Comparison of ENCODE assay signal across 1 cellular context in the genomic region with DNA sequence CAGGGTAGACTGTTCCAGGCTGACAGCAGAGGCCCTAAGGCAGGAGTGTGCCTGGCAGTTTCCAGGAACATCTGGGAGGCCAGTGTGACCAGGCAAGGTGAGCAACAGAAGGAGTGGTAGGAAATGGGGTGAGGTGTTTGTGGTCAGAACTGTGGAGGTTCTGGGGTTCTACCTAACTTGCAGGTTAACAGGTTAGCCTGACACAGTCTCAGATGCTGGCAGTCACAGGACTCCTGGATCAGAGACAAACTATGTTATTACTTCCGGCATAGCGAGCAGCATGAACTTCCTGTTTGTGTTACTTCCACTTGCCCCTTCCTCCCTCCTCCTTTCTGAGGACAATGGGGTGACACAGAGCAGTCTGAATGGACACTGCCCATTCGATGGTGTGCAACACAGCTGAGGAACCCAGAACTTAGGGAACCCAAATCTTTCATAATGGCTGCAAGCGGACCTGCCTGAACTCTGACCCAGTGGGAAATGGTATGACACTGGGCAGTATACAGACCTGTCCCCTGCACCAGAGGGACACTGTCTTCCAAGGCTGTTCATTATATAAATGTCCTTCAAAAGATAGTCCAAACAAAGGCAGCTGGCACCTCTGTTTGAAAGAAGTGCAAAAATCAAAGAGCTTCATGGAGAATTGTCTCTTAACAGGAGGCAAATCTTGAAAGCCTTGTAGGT.
TF ChIP-seq lines count a peak whose summit lies in the region.

No MANE protein-coding gene starts in this region.

TF ChIP-seq in K562, 482 proteins besides CTCF, POLR2A, EP300 and RAD21 (continued from another document):
- TF ChIP-seq RFX1 (IDR thresholded peaks at IDR 0.05) (no peak), GABPA (tag; conservative IDR thresholded peaks at IDR 0.05; ENCODE audit: low read depth) (peak; percentile 84), CREM (IDR thresholded peaks at IDR 0.05; ENCODE audit: low read depth) (no peak), HDAC8 (tag; IDR thresholded peaks at IDR 0.05) (no peak), ZNF584 (CRISPR knock-in tag; IDR thresholded peaks at IDR 0.05; ENCODE audit: low read depth) (peak; percentile 60), ZNF253 (CRISPR knock-in tag; conservative IDR thresholded peaks at IDR 0.05) (no peak), BRCA1 (IDR thresholded peaks at IDR 0.05) (no peak), BRCA1 (CRISPR knock-in tag; IDR thresholded peaks at IDR 0.05) (0 out of 2 replicates have a peak, but pooled peaks have one; percentile 29), CBFB (CRISPR knock-in tag; IDR thresholded peaks at IDR 0.05) (0 out of 2 replicates have a peak, but pooled peaks have one; percentile 61), ZFPM2 (CRISPR knock-in tag; IDR thresholded peaks at IDR 0.05) (no peak), SNIP1 (IDR thresholded peaks at IDR 0.05; ENCODE audit: low read depth) (no peak), NFE2 (IDR thresholded peaks at IDR 0.05; ENCODE audit: low read depth) (no peak), ZNF133 (CRISPR knock-in tag; IDR thresholded peaks at IDR 0.05) (no peak), CBX3 (IDR thresholded peaks at IDR 0.05; ENCODE audit: borderline replicate concordance in 1 of 2, low read length in 2 of 2) (peak in 1 of 2 experiments; percentile 44; a peak in 1 of 3 replicates), TCF7L2 (IDR thresholded peaks at IDR 0.05; ENCODE audit: low read depth, low read length) (no peak), ZBTB8A (IDR thresholded peaks at IDR 0.05; ENCODE audit: partially characterized antibody) (no peak), PCBP2 (IDR thresholded peaks at IDR 0.05; ENCODE audit: low read depth, low read length, poor library complexity, severe bottlenecking) (no peak), NCOA1 (IDR thresholded peaks at IDR 0.05; ENCODE audit: low read depth) (0 out of 2 replicates have a peak, but pooled peaks have one; percentile 23), U2AF1 (optimal IDR thresholded peaks at IDR 0.05; ENCODE audit: low read depth, low read length) (no peak), ESRRA (IDR thresholded peaks at IDR 0.05; ENCODE audit: borderline replicate concordance, low read depth) (0 out of 2 replicates have a peak, but pooled peaks have one; percentile 28)
- TF ChIP-seq, protein P1, sequence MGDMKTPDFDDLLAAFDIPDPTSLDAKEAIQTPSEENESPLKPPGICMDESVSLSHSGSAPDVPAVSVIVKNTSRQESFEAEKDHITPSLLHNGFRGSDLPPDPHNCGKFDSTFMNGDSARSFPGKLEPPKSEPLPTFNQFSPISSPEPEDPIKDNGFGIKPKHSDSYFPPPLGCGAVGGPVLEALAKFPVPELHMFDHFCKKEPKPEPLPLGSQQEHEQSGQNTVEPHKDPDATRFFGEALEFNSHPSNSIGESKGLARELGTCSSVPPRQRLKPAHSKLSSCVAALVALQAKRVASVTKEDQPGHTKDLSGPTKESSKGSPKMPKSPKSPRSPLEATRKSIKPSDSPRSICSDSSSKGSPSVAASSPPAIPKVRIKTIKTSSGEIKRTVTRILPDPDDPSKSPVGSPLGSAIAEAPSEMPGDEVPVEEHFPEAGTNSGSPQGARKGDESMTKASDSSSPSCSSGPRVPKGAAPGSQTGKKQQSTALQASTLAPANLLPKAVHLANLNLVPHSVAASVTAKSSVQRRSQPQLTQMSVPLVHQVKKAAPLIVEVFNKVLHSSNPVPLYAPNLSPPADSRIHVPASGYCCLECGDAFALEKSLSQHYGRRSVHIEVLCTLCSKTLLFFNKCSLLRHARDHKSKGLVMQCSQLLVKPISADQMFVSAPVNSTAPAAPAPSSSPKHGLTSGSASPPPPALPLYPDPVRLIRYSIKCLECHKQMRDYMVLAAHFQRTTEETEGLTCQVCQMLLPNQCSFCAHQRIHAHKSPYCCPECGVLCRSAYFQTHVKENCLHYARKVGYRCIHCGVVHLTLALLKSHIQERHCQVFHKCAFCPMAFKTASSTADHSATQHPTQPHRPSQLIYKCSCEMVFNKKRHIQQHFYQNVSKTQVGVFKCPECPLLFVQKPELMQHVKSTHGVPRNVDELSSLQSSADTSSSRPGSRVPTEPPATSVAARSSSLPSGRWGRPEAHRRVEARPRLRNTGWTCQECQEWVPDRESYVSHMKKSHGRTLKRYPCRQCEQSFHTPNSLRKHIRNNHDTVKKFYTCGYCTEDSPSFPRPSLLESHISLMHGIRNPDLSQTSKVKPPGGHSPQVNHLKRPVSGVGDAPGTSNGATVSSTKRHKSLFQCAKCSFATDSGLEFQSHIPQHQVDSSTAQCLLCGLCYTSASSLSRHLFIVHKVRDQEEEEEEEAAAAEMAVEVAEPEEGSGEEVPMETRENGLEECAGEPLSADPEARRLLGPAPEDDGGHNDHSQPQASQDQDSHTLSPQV (IDR thresholded peaks at IDR 0.05): 0 out of 2 replicates have a peak, but pooled peaks have one; percentile 51
- TF ChIP-seq, protein P2, sequence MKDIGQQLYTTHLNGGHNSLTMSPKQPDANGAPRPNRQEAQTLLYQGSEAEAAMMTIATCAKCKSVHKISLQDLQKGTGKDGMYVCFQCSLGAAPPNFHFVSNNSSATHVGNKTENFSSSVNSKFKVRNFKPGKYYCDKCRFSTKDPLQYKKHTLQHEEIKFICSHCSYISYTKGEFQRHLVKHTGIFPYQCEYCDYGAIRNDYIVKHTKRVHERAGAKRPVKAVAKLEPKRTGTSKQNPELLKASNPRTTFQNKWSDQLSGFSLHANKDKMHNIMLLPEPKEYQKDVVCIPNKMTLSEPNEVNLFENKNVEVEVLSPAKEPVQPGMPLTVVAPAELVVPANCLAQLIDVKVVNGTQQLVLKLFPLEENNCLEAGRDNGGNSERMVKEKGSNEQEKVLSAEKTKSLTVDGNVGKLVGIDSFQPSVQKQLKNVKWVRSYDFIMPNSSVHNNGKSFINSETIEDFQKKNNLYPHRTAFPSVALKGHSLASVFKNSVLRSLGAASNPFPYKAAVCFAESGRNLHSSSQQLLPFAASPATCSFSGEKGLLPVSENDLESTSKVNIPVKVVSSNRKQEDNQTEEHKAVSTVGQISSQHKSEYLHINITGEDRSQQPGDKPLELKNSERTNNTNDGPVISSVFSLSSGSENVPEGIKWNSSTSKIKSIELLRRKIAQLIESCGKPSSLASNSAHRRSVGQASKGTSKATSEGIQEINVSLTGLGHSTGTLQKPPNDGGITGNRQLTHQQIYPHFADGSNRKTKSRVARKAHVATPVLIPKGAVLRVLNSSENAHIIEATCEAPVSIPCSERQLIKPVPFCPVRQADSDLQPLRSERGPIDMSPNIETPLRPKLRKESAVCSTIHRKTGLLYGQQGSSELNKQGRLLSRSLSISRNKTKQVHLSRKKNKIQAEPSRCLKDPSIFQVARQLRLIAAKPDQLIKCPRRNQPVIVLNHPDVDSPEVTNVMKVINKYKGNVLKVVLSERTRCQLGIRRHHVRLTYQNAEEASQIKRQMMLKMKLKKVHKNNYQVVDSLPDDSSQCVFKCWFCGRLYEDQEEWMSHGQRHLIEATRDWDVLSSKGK (CRISPR knock-in tag; IDR thresholded peaks at IDR 0.05): no peak
- TF ChIP-seq, protein P3, sequence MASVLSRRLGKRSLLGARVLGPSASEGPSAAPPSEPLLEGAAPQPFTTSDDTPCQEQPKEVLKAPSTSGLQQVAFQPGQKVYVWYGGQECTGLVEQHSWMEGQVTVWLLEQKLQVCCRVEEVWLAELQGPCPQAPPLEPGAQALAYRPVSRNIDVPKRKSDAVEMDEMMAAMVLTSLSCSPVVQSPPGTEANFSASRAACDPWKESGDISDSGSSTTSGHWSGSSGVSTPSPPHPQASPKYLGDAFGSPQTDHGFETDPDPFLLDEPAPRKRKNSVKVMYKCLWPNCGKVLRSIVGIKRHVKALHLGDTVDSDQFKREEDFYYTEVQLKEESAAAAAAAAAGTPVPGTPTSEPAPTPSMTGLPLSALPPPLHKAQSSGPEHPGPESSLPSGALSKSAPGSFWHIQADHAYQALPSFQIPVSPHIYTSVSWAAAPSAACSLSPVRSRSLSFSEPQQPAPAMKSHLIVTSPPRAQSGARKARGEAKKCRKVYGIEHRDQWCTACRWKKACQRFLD (CRISPR knock-in tag; IDR thresholded peaks at IDR 0.05): peak; percentile 82
- TF ChIP-seq, protein P4, sequence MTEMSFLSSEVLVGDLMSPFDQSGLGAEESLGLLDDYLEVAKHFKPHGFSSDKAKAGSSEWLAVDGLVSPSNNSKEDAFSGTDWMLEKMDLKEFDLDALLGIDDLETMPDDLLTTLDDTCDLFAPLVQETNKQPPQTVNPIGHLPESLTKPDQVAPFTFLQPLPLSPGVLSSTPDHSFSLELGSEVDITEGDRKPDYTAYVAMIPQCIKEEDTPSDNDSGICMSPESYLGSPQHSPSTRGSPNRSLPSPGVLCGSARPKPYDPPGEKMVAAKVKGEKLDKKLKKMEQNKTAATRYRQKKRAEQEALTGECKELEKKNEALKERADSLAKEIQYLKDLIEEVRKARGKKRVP (CRISPR knock-in tag; IDR thresholded peaks at IDR 0.05): no peak
- TF ChIP-seq, protein P5, sequence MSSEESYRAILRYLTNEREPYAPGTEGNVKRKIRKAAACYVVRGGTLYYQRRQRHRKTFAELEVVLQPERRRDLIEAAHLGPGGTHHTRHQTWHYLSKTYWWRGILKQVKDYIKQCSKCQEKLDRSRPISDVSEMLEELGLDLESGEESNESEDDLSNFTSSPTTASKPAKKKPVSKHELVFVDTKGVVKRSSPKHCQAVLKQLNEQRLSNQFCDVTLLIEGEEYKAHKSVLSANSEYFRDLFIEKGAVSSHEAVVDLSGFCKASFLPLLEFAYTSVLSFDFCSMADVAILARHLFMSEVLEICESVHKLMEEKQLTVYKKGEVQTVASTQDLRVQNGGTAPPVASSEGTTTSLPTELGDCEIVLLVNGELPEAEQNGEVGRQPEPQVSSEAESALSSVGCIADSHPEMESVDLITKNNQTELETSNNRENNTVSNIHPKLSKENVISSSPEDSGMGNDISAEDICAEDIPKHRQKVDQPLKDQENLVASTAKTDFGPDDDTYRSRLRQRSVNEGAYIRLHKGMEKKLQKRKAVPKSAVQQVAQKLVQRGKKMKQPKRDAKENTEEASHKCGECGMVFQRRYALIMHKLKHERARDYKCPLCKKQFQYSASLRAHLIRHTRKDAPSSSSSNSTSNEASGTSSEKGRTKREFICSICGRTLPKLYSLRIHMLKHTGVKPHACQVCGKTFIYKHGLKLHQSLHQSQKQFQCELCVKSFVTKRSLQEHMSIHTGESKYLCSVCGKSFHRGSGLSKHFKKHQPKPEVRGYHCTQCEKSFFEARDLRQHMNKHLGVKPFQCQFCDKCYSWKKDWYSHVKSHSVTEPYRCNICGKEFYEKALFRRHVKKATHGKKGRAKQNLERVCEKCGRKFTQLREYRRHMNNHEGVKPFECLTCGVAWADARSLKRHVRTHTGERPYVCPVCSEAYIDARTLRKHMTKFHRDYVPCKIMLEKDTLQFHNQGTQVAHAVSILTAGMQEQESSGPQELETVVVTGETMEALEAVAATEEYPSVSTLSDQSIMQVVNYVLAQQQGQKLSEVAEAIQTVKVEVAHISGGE (CRISPR knock-in tag; IDR thresholded peaks at IDR 0.05): peak in 1 of 3 experiments; percentile 68; a peak in 2 of 6 replicates
- TF ChIP-seq, protein P6, sequence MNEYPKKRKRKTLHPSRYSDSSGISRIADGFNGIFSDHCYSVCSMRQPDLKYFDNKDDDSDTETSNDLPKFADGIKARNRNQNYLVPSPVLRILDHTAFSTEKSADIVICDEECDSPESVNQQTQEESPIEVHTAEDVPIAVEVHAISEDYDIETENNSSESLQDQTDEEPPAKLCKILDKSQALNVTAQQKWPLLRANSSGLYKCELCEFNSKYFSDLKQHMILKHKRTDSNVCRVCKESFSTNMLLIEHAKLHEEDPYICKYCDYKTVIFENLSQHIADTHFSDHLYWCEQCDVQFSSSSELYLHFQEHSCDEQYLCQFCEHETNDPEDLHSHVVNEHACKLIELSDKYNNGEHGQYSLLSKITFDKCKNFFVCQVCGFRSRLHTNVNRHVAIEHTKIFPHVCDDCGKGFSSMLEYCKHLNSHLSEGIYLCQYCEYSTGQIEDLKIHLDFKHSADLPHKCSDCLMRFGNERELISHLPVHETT (CRISPR knock-in tag; conservative IDR thresholded peaks at IDR 0.05 in 1 of 2, IDR thresholded peaks at IDR 0.05 in 1 of 2): peak in 1 of 2 experiments; percentile 70; a peak in 2 of 4 replicates
TF ChIP-seq in K562: peak in this region for 31.
